In genomic region chr9:133738039-133738805, GRCh38 we compare ENCODE assay signal across 1 cellular context.
TF ChIP-seq lines count a peak whose summit lies in the region.

TSS of gene SARDH (minus strand) at chr9:133738352. CDS start at chr9:133734173, 4,179 bp downstream.

TF ChIP-seq in HepG2, 621 proteins besides CTCF, POLR2A, EP300 and RAD21 (continued from another document and continues in another):
- TF ChIP-seq ZUFSP (CRISPR knock-in tag; IDR thresholded peaks at IDR 0.05; ENCODE audit: borderline replicate concordance), result no peak
- no peak for TF ChIP-seq ZBTB14 (CRISPR knock-in tag; IDR thresholded peaks at IDR 0.05)
- 0 out of 2 replicates have a peak, but pooled peaks have one; percentile 16 for TF ChIP-seq ZBTB34 (CRISPR knock-in tag; IDR thresholded peaks at IDR 0.05)
- no peak for TF ChIP-seq SMAD9 (CRISPR knock-in tag; IDR thresholded peaks at IDR 0.05)
- no peak for TF ChIP-seq ZNF646 (CRISPR knock-in tag; IDR thresholded peaks at IDR 0.05)
- TF ChIP-seq ZNF138 (CRISPR knock-in tag; IDR thresholded peaks at IDR 0.05; ENCODE audit: low read depth), result no peak
- TF ChIP-seq ZNF557 (CRISPR knock-in tag; IDR thresholded peaks at IDR 0.05), result no peak
- TF ChIP-seq ZFP90 (CRISPR knock-in tag; IDR thresholded peaks at IDR 0.05; ENCODE audit: borderline replicate concordance), result no peak; the same call in 1 of the 2 replicates
- no peak for TF ChIP-seq ZNF883 (CRISPR knock-in tag; IDR thresholded peaks at IDR 0.05; ENCODE audit: not compliant biosample characterization)
- TF ChIP-seq MAFF (IDR thresholded peaks at IDR 0.05; ENCODE audit: low read depth, low read length), result no peak
- TF ChIP-seq ZNF510 (CRISPR knock-in tag; IDR thresholded peaks at IDR 0.05; ENCODE audit: low read depth), result no peak
- no peak for TF ChIP-seq MNT (IDR thresholded peaks at IDR 0.05)
- TF ChIP-seq ZNF781 (CRISPR knock-in tag; IDR thresholded peaks at IDR 0.05; ENCODE audit: borderline replicate concordance, not compliant biosample characterization), result no peak
- TF ChIP-seq ZNF75D (CRISPR knock-in tag; IDR thresholded peaks at IDR 0.05; ENCODE audit: borderline replicate concordance), result no peak
- no peak for TF ChIP-seq ZNF703 (CRISPR knock-in tag; IDR thresholded peaks at IDR 0.05; ENCODE audit: borderline replicate concordance)
- peak; percentile 86 for TF ChIP-seq SPEN (CRISPR knock-in tag; IDR thresholded peaks at IDR 0.05; ENCODE audit: low read depth)
- TF ChIP-seq ZNF362 (CRISPR knock-in tag; IDR thresholded peaks at IDR 0.05; ENCODE audit: borderline replicate concordance), result no peak
- TF ChIP-seq HNF1A (IDR thresholded peaks at IDR 0.05; ENCODE audit: low read depth), result no peak
- TF ChIP-seq HNF1A (CRISPR knock-in tag; IDR thresholded peaks at IDR 0.05; ENCODE audit: borderline replicate concordance), result peak; percentile 42; the same call in 1 of the 2 replicates
- TF ChIP-seq ZNF253 (CRISPR knock-in tag; IDR thresholded peaks at IDR 0.05; ENCODE audit: borderline replicate concordance), result no peak
- no peak for TF ChIP-seq SP2 (CRISPR knock-in tag; IDR thresholded peaks at IDR 0.05)
- TF ChIP-seq ADNP (CRISPR knock-in tag; IDR thresholded peaks at IDR 0.05), result no peak
- TF ChIP-seq PBX3 (CRISPR knock-in tag; IDR thresholded peaks at IDR 0.05; ENCODE audit: borderline replicate concordance), result no peak
- TF ChIP-seq ZNF251 (CRISPR knock-in tag; IDR thresholded peaks at IDR 0.05), result no peak
- no peak for TF ChIP-seq SMAD1 (CRISPR knock-in tag; IDR thresholded peaks at IDR 0.05; ENCODE audit: borderline replicate concordance, low read depth)
- TF ChIP-seq DBP (CRISPR knock-in tag; IDR thresholded peaks at IDR 0.05; ENCODE audit: not compliant biosample characterization), result peak; percentile 23
- TF ChIP-seq FOXP1 (IDR thresholded peaks at IDR 0.05), result no peak
- no peak for TF ChIP-seq FOXP1 (CRISPR knock-in tag; IDR thresholded peaks at IDR 0.05)
- no peak for TF ChIP-seq ZNF607 (CRISPR knock-in tag; IDR thresholded peaks at IDR 0.05; ENCODE audit: borderline replicate concordance)
- no peak for TF ChIP-seq ZBTB2 (CRISPR knock-in tag; IDR thresholded peaks at IDR 0.05; ENCODE audit: low read depth)
- TF ChIP-seq PHF8 (CRISPR knock-in tag; IDR thresholded peaks at IDR 0.05), result peak; percentile 67
